Comparison of ENCODE assay signal across 2 cellular contexts in genomic region chr5:163574477-163575440, GRCh38.
TF ChIP-seq lines count a peak whose summit lies in the region.

No MANE protein-coding gene starts in this region.

TF ChIP-seq in IMR-90, 13 proteins besides CTCF, POLR2A, EP300 and RAD21:
- no peak for TF ChIP-seq MXI1 (IDR thresholded peaks at IDR 0.05; ENCODE audit: borderline replicate concordance, low read depth, low read length)
- TF ChIP-seq BHLHE40 (IDR thresholded peaks at IDR 0.05; ENCODE audit: low read depth, low read length): no peak
- no peak for TF ChIP-seq SMC3 (IDR thresholded peaks at IDR 0.05; ENCODE audit: low read depth, low read length)

TF ChIP-seq in endothelial cell of umbilical vein, 7 proteins besides CTCF, POLR2A, EP300 and RAD21:
- no peak for TF ChIP-seq EZH2 (IDR thresholded peaks at IDR 0.05; ENCODE audit: borderline replicate concordance, low read depth, low read length, severe bottlenecking)
- TF ChIP-seq POLR2AphosphoS5 (IDR thresholded peaks at IDR 0.05; ENCODE audit: insufficient read depth, low read depth, low read length): no peak
- TF ChIP-seq JUN (IDR thresholded peaks at IDR 0.05; ENCODE audit: borderline replicate concordance, insufficient read depth, insufficient read length, low read depth): no peak
- TF ChIP-seq GATA2 (IDR thresholded peaks at IDR 0.05; ENCODE audit: insufficient read depth, insufficient read length, low read depth, low read length): no peak
- no peak for TF ChIP-seq FOS (IDR thresholded peaks at IDR 0.05; ENCODE audit: borderline replicate concordance, insufficient read depth, low read length)
- no peak for TF ChIP-seq MAX (IDR thresholded peaks at IDR 0.05; ENCODE audit: insufficient read depth, insufficient read length)
- no peak for TF ChIP-seq MYC (IDR thresholded peaks at IDR 0.05; ENCODE audit: low read depth, low read length)
